In genomic region chr10:91592282-91593020, GRCh38 we compare ENCODE assay signal across 12 cellular contexts. TPM values are rescaled to one million over a fixed set of nuclear protein-coding genes. Genes with fewer than 3 reads are reported as not detected.
A peak's percentile ranks its signal among the peaks of the same experiment; 100 is the strongest.
DNase-seq lines count a peak whose midpoint lies in the region; ATAC-seq, FAIRE-seq and TF ChIP-seq lines count a peak whose summit lies in the region.
"Had no signal": no experiment of that assay in that cellular context is flagged by ENCODE, and none has a peak within 500 bp of the region (broad histone marks: within the 10 kb centered on the region; RNA-seq: fewer than 3 reads in every experiment).

No MANE protein-coding gene starts in this region.

- no peaks in the 10 kb centered on the region for H4K20me1 ChIP-seq in K562 (replicated peaks; ENCODE audit: control insufficient read depth, insufficient read depth, low read length)

- H3K9me3 ChIP-seq in K562 (replicated peaks; ENCODE audit: control insufficient read depth, insufficient read depth, low read depth, low read length): no peaks in the 10 kb centered on the region
- no peaks in the 10 kb centered on the region for H3K9me3 ChIP-seq in mesenchymal stem cell (ENCODE audit: control insufficient read depth, low read length)
- no peaks in the 10 kb centered on the region for H3K9me3 ChIP-seq in stomach smooth muscle (ENCODE audit: control insufficient read depth in 2 of 2, low read length in 2 of 2)

- H2BK12ac ChIP-seq in mesenchymal stem cell (ENCODE audit: low read length in 2 of 2): peak overlapping the region; percentile 76 to 91

- H3K18ac ChIP-seq in mesenchymal stem cell (ENCODE audit: low read depth in 1 of 2, low read length in 2 of 2): peak overlapping the region; percentile 55 to 78

- ATAC-seq in K562 (no peak), GM18907 (IDR thresholded peaks at IDR 0.05; ENCODE audit: unreplicated experiment) (no peak), GM18498 (IDR thresholded peaks at IDR 0.05; ENCODE audit: unreplicated experiment) (no peak), GM19463 (IDR thresholded peaks at IDR 0.05; ENCODE audit: unreplicated experiment) (no peak)
- ATAC-seq: CD8-positive, alpha-beta T cell; GM23338 had no signal

- no peaks in the 10 kb centered on the region for H3K79me1 ChIP-seq in mesenchymal stem cell (replicated peaks; ENCODE audit: low read length, poor library complexity, severe bottlenecking)

- H2BK120ac ChIP-seq in mesenchymal stem cell (ENCODE audit: low read depth, low read length): no peak overlapping the region

- no peak overlapping the region for H2BK15ac ChIP-seq in mesenchymal stem cell (ENCODE audit: low read depth, poor library complexity, severe bottlenecking)

- peak overlapping the region; percentile 32 to 61 for H3K4ac ChIP-seq in mesenchymal stem cell (ENCODE audit: low read depth in 1 of 2, low read length in 2 of 2)

- H3K27ac ChIP-seq in K562 (ENCODE audit: extremely low read depth, low read depth, low read length) (no peak overlapping the region), mesenchymal stem cell (ENCODE audit: low read length, poor library complexity, severe bottlenecking) (no peak overlapping the region), stomach smooth muscle (ENCODE audit: low read length) (peak overlapping the region; percentile 89)

- no peaks in the 10 kb centered on the region for H3K79me2 ChIP-seq in K562 (ENCODE audit: control insufficient read depth, insufficient read depth, low read length)

- peak overlapping the region; percentile 14 for H4K91ac ChIP-seq in mesenchymal stem cell (ENCODE audit: low read length)

- no peak overlapping the region for H3K14ac ChIP-seq in mesenchymal stem cell (ENCODE audit: low read length in 2 of 2)

- no peaks in the 10 kb centered on the region for H3K27me3 ChIP-seq in K562 (ENCODE audit: control insufficient read depth in 2 of 2, insufficient read depth in 2 of 2, low read length in 2 of 2)
- H3K27me3 ChIP-seq in mesenchymal stem cell (ENCODE audit: control insufficient read depth in 1 of 2, insufficient read depth in 1 of 2, low read length in 2 of 2): no peaks in the 10 kb centered on the region
- no peaks in the 10 kb centered on the region for H3K27me3 ChIP-seq in stomach smooth muscle (ENCODE audit: control insufficient read depth in 1 of 2, insufficient read depth in 2 of 2, low read length in 2 of 2)

- no peak for TF ChIP-seq RAD21 in K562 (CRISPR knock-in tag; conservative IDR thresholded peaks at IDR 0.05 in 1 of 2, IDR thresholded peaks at IDR 0.05 in 1 of 2)

- no peak overlapping the region for H2BK5ac ChIP-seq in mesenchymal stem cell (ENCODE audit: low read depth, low read length, poor library complexity, severe bottlenecking)

- POLR2A ChIA-PET in K562 (lab: Yijun Ruan, JAX): no interaction called here

- peaks cover 23 to 62% of the 10 kb centered on the region in 2 experiments for H3K4me1 ChIP-seq in K562 (replicated peaks in 1 of 2; ENCODE audit: control insufficient read depth in 2 of 2, insufficient read depth in 2 of 2, low read length in 2 of 2)
- peaks cover 29% of the 10 kb centered on the region for H3K4me1 ChIP-seq in mesenchymal stem cell (ENCODE audit: control insufficient read depth, insufficient read depth, low read depth, low read length)
- peaks cover 80% of the 10 kb centered on the region for H3K4me1 ChIP-seq in stomach smooth muscle (ENCODE audit: control insufficient read depth, insufficient read depth, low read length)

- H3K4me2 ChIP-seq in K562 (ENCODE audit: insufficient read depth, low read length) (no peak overlapping the region), mesenchymal stem cell (ENCODE audit: low read length, poor library complexity, severe bottlenecking) (no peak overlapping the region)
- H3K4me2 ChIP-seq: GM23338 had no signal

- H3K9me1 ChIP-seq in K562 (ENCODE audit: control insufficient read depth, insufficient read depth, low read length): no peaks in the 10 kb centered on the region

- intact Hi-C loops in K562 (cut with micrococcal nuclease): loop anchor here (5.0 kb wide), 1 partner anchor 40 kb away; the partner anchor contains the start of gene PPP1R3C

- BruUV-seq in K562 (replicated peaks; lab: Mats Ljungman, UMichigan): no TSS peak

- no peak for TF ChIP-seq CTCF in K562 (IDR thresholded peaks at IDR 0.05 in 2 of 3, conservative IDR thresholded peaks at IDR 0.05 in 1 of 3; ENCODE audit: insufficient read depth in 2 of 3, low read depth in 1 of 3, low read length in 3 of 3)

- no peak for TF ChIP-seq POLR2A in K562 (conservative IDR thresholded peaks at IDR 0.05)

- peak; percentile 97 for DNase-seq in NCI-H146 (lab: John Stamatoyannopoulos, UW)
- no peak for DNase-seq in K562 (ENCODE audit: extremely low read depth in 1 of 4, low spot score in 3 of 4)
- DNase-seq in mesenchymal stem cell: peak; percentile 59
- no peak for DNase-seq in NCI-H526 treated with DMSO at 0.1 percent for 48 hours (lab: John Stamatoyannopoulos, UW)
- DNase-seq: activated B cell treated with CpG ODN at 0.5 μM for 24 hours; activated T-cell treated with anti-CD3 and anti-CD28 coated beads, Interleukin-2, amount 50 U/mL, for 1 hour; CD8-positive, alpha-beta T cell had no signal

- H3K23ac ChIP-seq in mesenchymal stem cell (ENCODE audit: low read length in 2 of 2): no peak overlapping the region

- H3K36me3 ChIP-seq in K562 (ENCODE audit: control insufficient read depth, insufficient read depth, low read length) (no peaks in the 10 kb centered on the region), mesenchymal stem cell (ENCODE audit: control insufficient read depth in 1 of 2, insufficient read depth in 2 of 2, low read depth in 1 of 2, low read length in 2 of 2) (no peaks in the 10 kb centered on the region), stomach smooth muscle (ENCODE audit: control insufficient read depth in 2 of 2, insufficient read depth in 2 of 2, low read length in 2 of 2) (no peaks in the 10 kb centered on the region)

- H4K8ac ChIP-seq in mesenchymal stem cell (ENCODE audit: low read length): peak overlapping the region; percentile 69

- no peak for TF ChIP-seq EP300 in K562 (IDR thresholded peaks at IDR 0.05; ENCODE audit: low read length)

- peak overlapping the region; percentile 55; the same call in 1 of the 2 replicates for H2AFZ ChIP-seq in K562 (ENCODE audit: low read depth, low read length)
- H2AFZ ChIP-seq in mesenchymal stem cell (ENCODE audit: low read depth, low read length): no peak overlapping the region
- H2AFZ ChIP-seq: GM23338 had no signal

- in situ Hi-C loops in K562 (cut with MboI): no loop called here

- H3K4me3 ChIP-seq in K562 (no peak overlapping the region), mesenchymal stem cell (ENCODE audit: insufficient read depth in 1 of 2, low read depth in 1 of 2, low read length in 2 of 2) (no peak overlapping the region), stomach smooth muscle (ENCODE audit: low read length in 2 of 2) (peak overlapping the region; percentile 10 to 29)
- H3K4me3 ChIP-seq: GM23338 had no signal

- no peak for FAIRE-seq in K562 (lab: Jason Lieb, UNC)

- 74% methylated on average over 7 of the region's 8 CpGs for WGBS in K562 (ENCODE audit: insufficient coverage, low coverage, missing lambda C conversion rate)
- WGBS in mesenchymal stem cell: 29% methylated on average over 8 of the region's 8 CpGs

- H2AK5ac ChIP-seq in mesenchymal stem cell (ENCODE audit: low read length, severe bottlenecking): no peak overlapping the region

- H3K9ac ChIP-seq in K562 (ENCODE audit: insufficient read depth in 1 of 2, low read depth in 2 of 2, low read length in 2 of 2) (no peak overlapping the region), mesenchymal stem cell (ENCODE audit: low read length) (no peak overlapping the region), stomach smooth muscle (ENCODE audit: low read length in 2 of 2) (peak overlapping the region; percentile 57 to 58)

- CTCF ChIA-PET in K562 (lab: Yijun Ruan, JAX; ENCODE audit: low intra/inter-chr PET ratio): no interaction called here

TF ChIP-seq in K562, 482 proteins besides CTCF, POLR2A, EP300 and RAD21 (continues in another document):
- TF ChIP-seq CBX8 (IDR thresholded peaks at IDR 0.05; ENCODE audit: borderline replicate concordance, extremely low read depth, low read depth, low read length, poor library complexity, severe bottlenecking) (no peak), JUND (IDR thresholded peaks at IDR 0.05; ENCODE audit: borderline replicate concordance, low read depth, low read length) (no peak), JUND (tag; IDR thresholded peaks at IDR 0.05; ENCODE audit: borderline replicate concordance, low read depth, low read length) (no peak), ZNF212 (CRISPR knock-in tag; IDR thresholded peaks at IDR 0.05) (no peak), ZKSCAN1 (IDR thresholded peaks at IDR 0.05; ENCODE audit: low read depth, low read length) (no peak), PCBP1 (IDR thresholded peaks at IDR 0.05; ENCODE audit: low read depth, low read length, poor library complexity, severe bottlenecking) (no peak), GTF2A2 (tag; IDR thresholded peaks at IDR 0.05) (no peak), DNMT1 (IDR thresholded peaks at IDR 0.05) (no peak)

RNA-seq across cellular contexts. Expression of gene PPP1R3C, which starts 40.4 kb away (rescaled TPM):
- not detected in 2 replicates for total RNA-seq in K562 (2011; cell fraction: chromatin; rRNA removed; ENCODE audit: low replicate concordance)
- 0.26 TPM in 1 of 2 replicates, not detected in the other for total RNA-seq in K562 (2011; cell fraction: nucleolus; rRNA removed)
- 0.15 TPM in 1 of 2 replicates, not detected in the other for total RNA-seq in K562 (2011; cell fraction: nucleoplasm; rRNA removed)
- 0.08 TPM in 1 of 2 replicates, not detected in the other for total RNA-seq in K562 (2014; rRNA removed)
- total RNA-seq in K562 (2014; rRNA removed; fragmentation: Illumina TruSeq; extraction: Trizol): 0.10 and 0.11 TPM in 2 replicates
- total RNA-seq in K562 (2015; rRNA removed; fragmentation: Illumina TruSeq; extraction: Trizol): not detected in 2 replicates
- total RNA-seq in K562 (2021): 0.24 TPM in 1 of 2 replicates, not detected in the other
- polyA plus RNA-seq in K562 (2011; rRNA removed): 0.06 and 4.5 TPM in 2 replicates
- polyA plus RNA-seq in K562 (2011; cell fraction: cytosol; rRNA removed): 3.0 TPM in 1 of 2 replicates, not detected in the other
- polyA plus RNA-seq in K562 (2011; cell fraction: nucleus; rRNA removed): 0.14 and 4.2 TPM in 2 replicates
- polyA plus RNA-seq in K562 (2012): 0.12 and 0.69 TPM in 2 replicates
- 0.10 TPM in 2 replicates for polyA plus RNA-seq in K562 (2014; fragmentation: Illumina TruSeq; extraction: Trizol)
- under 1 TPM; 0.13 to 0.14 TPM for polyA plus RNA-seq in K562 (2014; fragmentation: Nextera tagmentation; extraction: Ambion mirVana)
- 0.07 TPM in 1 of 2 replicates, not detected in the other for polyA plus RNA-seq in K562 (2014; rRNA removed)
- 7.1 TPM in 1 of 2 replicates, not detected in the other for polyA minus RNA-seq in K562 (2011; rRNA and poly(A)+ RNA removed)
- 2.0 TPM in 1 of 2 replicates, not detected in the other for polyA minus RNA-seq in K562 (2011; cell fraction: cytosol; rRNA and poly(A)+ RNA removed)
- 0.27 and 10.4 TPM in 2 replicates for polyA minus RNA-seq in K562 (2011; cell fraction: nucleus; rRNA and poly(A)+ RNA removed)
- polyA plus RNA-seq in mesenchymal stem cell (2013, experiment 1 of 2): 7.0 TPM
- polyA plus RNA-seq in mesenchymal stem cell (2013, experiment 2 of 2): 7.3 TPM
- total RNA-seq: activated B cell treated with CpG ODN at 0.5 μM for 24 hours; CD8-positive, alpha-beta T cell had no signal

Comparison
In these comparisons a context has a peak if more than half of its experiments do, and no peak if none do; other contexts are left out.
1. DNase-seq: peak in NCI-H146 (single experiment) and mesenchymal stem cell (single experiment); none in K562 (0 of 4) and NCI-H526 treated with DMSO at 0.1 percent for 48 hours (single experiment).
2. H3K4me3 ChIP-seq: peak in stomach smooth muscle (2 of 2); none in K562 (single experiment) and mesenchymal stem cell (0 of 2).
3. H3K9ac ChIP-seq: peak in stomach smooth muscle (2 of 2); none in K562 (0 of 2) and mesenchymal stem cell (single experiment).